In genomic region chr11:124961972-124962609, GRCh38 we compare ENCODE assay signal across 8 cellular contexts. TPM values are rescaled to one million over a fixed set of nuclear protein-coding genes. Genes with fewer than 3 reads are reported as not detected.
A peak's percentile ranks its signal among the peaks of the same experiment; 100 is the strongest.
DNase-seq lines count a peak whose midpoint lies in the region; ATAC-seq, FAIRE-seq and TF ChIP-seq lines count a peak whose summit lies in the region.

No MANE protein-coding gene starts in this region.

- no peak overlapping the region for H3K18ac ChIP-seq in neuronal stem cell (ENCODE audit: low read length)

- no peaks in the 10 kb centered on the region for H3K27me3 ChIP-seq in neuronal stem cell (ENCODE audit: control insufficient read depth in 3 of 3, insufficient read depth in 3 of 3, low read depth in 1 of 3, low read length in 3 of 3)

- H3K14ac ChIP-seq in neuronal stem cell (ENCODE audit: low read length) = no peak overlapping the region

- H2BK15ac ChIP-seq in neuronal stem cell (ENCODE audit: low read length) = no peak overlapping the region

- no peak overlapping the region for H4K91ac ChIP-seq in neuronal stem cell (ENCODE audit: low read depth, low read length, poor library complexity)

- no peak overlapping the region for H3K4ac ChIP-seq in neuronal stem cell (ENCODE audit: low read length)

- ATAC-seq in HG02759 (IDR thresholded peaks at IDR 0.05; ENCODE audit: unreplicated experiment) (peak; percentile 79), T-cell (replicated peaks in 1 of 4) (peak; percentile 83 to 97 (median 94))

- H3K27ac Mint-ChIP-seq in T-cell = no peak overlapping the region

- peak; percentile 77 for DNase-seq in AG20443 (ENCODE audit: low spot score)
- DNase-seq in GM12892 (ENCODE audit: insufficient read length) = no peak
- peak; percentile 26 to 88 (median 54) for DNase-seq in NCI-H1417 (lab: John Stamatoyannopoulos, UW)
- peak in 5 of 34 experiments; percentile 2 to 43 (median 9) for DNase-seq in T-cell
- peak; percentile 91 for DNase-seq in fibroblast of pulmonary artery (ENCODE audit: low read depth)
- peak; percentile 49 for DNase-seq in neuronal stem cell (ENCODE audit: low spot score)
- DNase-seq in stimulated activated CD4-positive, alpha-beta T cell treated with anti-CD3 and anti-CD28 coated beads, Interleukin-15, amount 100 ng/mL, for 24 hours = no peak

- no peak overlapping the region for H3K4me3 Mint-ChIP-seq in T-cell

- H3K4me3 ChIP-seq in fibroblast of pulmonary artery (replicated peaks; ENCODE audit: low read depth, low read length) (no peak overlapping the region), neuronal stem cell (ENCODE audit: low read length in 2 of 2) (no peak overlapping the region)

- no peak overlapping the region for H3K9ac ChIP-seq in neuronal stem cell (ENCODE audit: low read depth, low read length, poor library complexity)

- no peaks in the 10 kb centered on the region for H3K9me3 ChIP-seq in neuronal stem cell (replicated peaks in 1 of 2; ENCODE audit: control insufficient read depth in 2 of 2, insufficient read depth in 1 of 2, low read depth in 1 of 2, low read length in 2 of 2)

- WGBS in neuronal stem cell (ENCODE audit: extremely low coverage in 2 of 2, insufficient read length in 2 of 2, insufficient replicate concordance in 1 of 2), 2 donors = 100% methylated on average over 1 of the region's 5 CpGs

- H2BK5ac ChIP-seq in neuronal stem cell (ENCODE audit: low read length) = no peak overlapping the region

- no peak overlapping the region for H3K23ac ChIP-seq in neuronal stem cell (ENCODE audit: low read depth, low read length, poor library complexity)

- no peak overlapping the region for H3K27ac ChIP-seq in neuronal stem cell (replicated peaks; ENCODE audit: low read length)

- peak; percentile 83 for TF ChIP-seq CTCF in fibroblast of pulmonary artery (IDR thresholded peaks at IDR 0.05; ENCODE audit: low read length, missing control alignments)

- H3K4me2 ChIP-seq in neuronal stem cell (ENCODE audit: insufficient read depth, low read length, poor library complexity, severe bottlenecking) = no peak overlapping the region

- H3K36me3 ChIP-seq in neuronal stem cell (replicated peaks in 1 of 2; ENCODE audit: control insufficient read depth in 2 of 2, insufficient read depth in 2 of 2, low read length in 2 of 2) = peaks cover 0 to 4% of the 10 kb centered on the region in 2 donors

- H3K4me1 Mint-ChIP-seq in T-cell = no peaks in the 10 kb centered on the region

- H3K79me1 ChIP-seq in neuronal stem cell (ENCODE audit: low read depth, low read length) = no peaks in the 10 kb centered on the region

- H3K9me3 Mint-ChIP-seq in T-cell = no peaks in the 10 kb centered on the region

- CTCF ChIA-PET in T-cell (lab: Charles Lee) = interaction anchor here (0.9 to 1.5 kb wide), 3 partner anchors 38 to 180 kb away, joined by 3 read pairs; no protein-coding TSS in a partner anchor

- POLR2A ChIA-PET in T-cell (lab: Charles Lee) = no interaction called here

- no peak overlapping the region for H2AK5ac ChIP-seq in neuronal stem cell (ENCODE audit: low read depth, low read length)

- no peak for TF ChIP-seq POLR2A in GM12892 (IDR thresholded peaks at IDR 0.05; ENCODE audit: low read depth, low read length)

- H4K8ac ChIP-seq in neuronal stem cell (ENCODE audit: low read depth, low read length) = no peak overlapping the region

- peaks cover 3% of the 10 kb centered on the region for H3K36me3 Mint-ChIP-seq in T-cell

- H3K27me3 Mint-ChIP-seq in T-cell = no peaks in the 10 kb centered on the region

- H3K4me1 ChIP-seq in neuronal stem cell (ENCODE audit: control insufficient read depth in 2 of 2, insufficient read depth in 1 of 2, low read depth in 1 of 2, low read length in 2 of 2) = no peaks in the 10 kb centered on the region

- H2BK12ac ChIP-seq in neuronal stem cell (ENCODE audit: low read length) = no peak overlapping the region

- H2BK120ac ChIP-seq in neuronal stem cell (ENCODE audit: low read depth, low read length) = no peak overlapping the region

- no peak overlapping the region for H2AFZ ChIP-seq in neuronal stem cell (ENCODE audit: low read length)

- peak; percentile 97 for FAIRE-seq in GM12892 (lab: Jason Lieb, UNC)

RNA-seq across cellular contexts. Expression of gene CCDC15, which starts 8.1 kb away (rescaled TPM):
- polyA plus RNA-seq in GM12892 (2012; ENCODE audit: missing spikeins) = 3.1 TPM
- total RNA-seq in T-cell = 1 to 10 TPM; 1.4 to 3.4 (median 2.1) TPM
- 4.0 TPM for polyA plus RNA-seq in neuronal stem cell (2013, experiment 1 of 2)
- 4.1 TPM for polyA plus RNA-seq in neuronal stem cell (2013, experiment 2 of 2)

RNA-seq across cellular contexts. Expression of gene HEPACAM, which starts 26.2 kb away (rescaled TPM):
- polyA plus RNA-seq in GM12892 (2012; ENCODE audit: missing spikeins) = not detected
- total RNA-seq in T-cell = not detected
- polyA plus RNA-seq in neuronal stem cell (2013, experiment 1 of 2) = 0.03 TPM
- polyA plus RNA-seq in neuronal stem cell (2013, experiment 2 of 2) = 0.01 TPM

RNA-seq across cellular contexts. Expression of gene HEPN1, which starts 43.0 kb away (rescaled TPM):
- not detected for polyA plus RNA-seq in GM12892 (2012; ENCODE audit: missing spikeins)
- not detected for total RNA-seq in T-cell
- not detected for polyA plus RNA-seq in neuronal stem cell (2013, experiment 1 of 2)
- polyA plus RNA-seq in neuronal stem cell (2013, experiment 2 of 2) = not detected

Comparison
In these comparisons a context has a peak if more than half of its experiments do, and no peak if none do; other contexts are left out.
1. DNase-seq: peak in AG20443 (single experiment), NCI-H1417 (3 of 3), fibroblast of pulmonary artery (single experiment) and neuronal stem cell (single experiment); none in GM12892 (single experiment) and stimulated activated CD4-positive, alpha-beta T cell treated with anti-CD3 and anti-CD28 coated beads, Interleukin-15, amount 100 ng/mL, for 24 hours (single experiment).